19 cellular contexts compared by ENCODE assay signal in genomic region chr6:124977067-124977908, GRCh38. TPM values are rescaled to one million over a fixed set of nuclear protein-coding genes. Genes with fewer than 3 reads are reported as not detected.
DNase-seq lines count a peak whose midpoint lies in the region; ATAC-seq and TF ChIP-seq lines count a peak whose summit lies in the region.
"Had no signal": no experiment of that assay in that cellular context is flagged by ENCODE, and none has a peak within 500 bp of the region (broad histone marks: within the 10 kb centered on the region; RNA-seq: fewer than 3 reads in every experiment).

No MANE protein-coding gene starts in this region.

- H2AK5ac ChIP-seq in mesenchymal stem cell (ENCODE audit: low read length, severe bottlenecking), result no peak overlapping the region
- no peak overlapping the region for H2AK5ac ChIP-seq in mesendoderm (ENCODE audit: low read length)

- no peak overlapping the region for H2BK15ac ChIP-seq in mesenchymal stem cell (ENCODE audit: low read depth, poor library complexity, severe bottlenecking)
- H2BK15ac ChIP-seq in mesendoderm (replicated peaks; ENCODE audit: low read depth), result no peak overlapping the region

- H4K5ac ChIP-seq in mesendoderm (ENCODE audit: low read length), result no peak overlapping the region

- H4K8ac ChIP-seq in mesenchymal stem cell (ENCODE audit: low read length) (no peak overlapping the region), mesendoderm (ENCODE audit: low read depth, low read length) (no peak overlapping the region)

- peaks cover 6% of the 10 kb centered on the region for H3K79me2 ChIP-seq in mesendoderm (ENCODE audit: control insufficient read depth, insufficient read depth, low read length)

- H3K9ac ChIP-seq in mesenchymal stem cell (ENCODE audit: low read length) (no peak overlapping the region), mesendoderm (ENCODE audit: low read length) (no peak overlapping the region)

- peak; percentile 61 for ATAC-seq in GM18520 (IDR thresholded peaks at IDR 0.05; ENCODE audit: unreplicated experiment)
- ATAC-seq: activated T-helper 17 cell treated with anti-CD3 and anti-CD28 coated beads, Interleukin-2, amount 50 U/mL, for 72 hours; GM23338; Right ventricle myocardium inferior; T-helper 17 cell had no signal

- DNase-seq in M059J (ENCODE audit: low read depth) (peak; percentile 76), cardiac fibroblast (ENCODE audit: low read depth in 2 of 2) (peak; percentile 23 to 66), mesenchymal stem cell (peak; percentile 51), NOMO-1 treated with dmso at 0.1 percent for 144 hours (lab: John Stamatoyannopoulos, UW; ENCODE audit: unreplicated experiment) (no peak), mesendoderm (no peak), HEK293T (ENCODE audit: extremely low spot score) (no peak), WERI-Rb-1 (no peak)
- DNase-seq: activated CD4-positive, CD25-positive, alpha-beta regulatory T cell; foreskin melanocyte; NCI-H345; posterior cingulate gyrus; spleen; T-helper 17 cell had no signal

- H3K56ac ChIP-seq in mesendoderm (ENCODE audit: low read length), result no peak overlapping the region

- CTCF ChIA-PET in HEK293T (lab: Yijun Ruan, JAX), result interaction anchor here (0.6 kb wide), 1 partner anchor 160 kb away, joined by 3 read pairs; no protein-coding TSS in a partner anchor

- H3K27me3 ChIP-seq in mesenchymal stem cell (ENCODE audit: control insufficient read depth in 1 of 2, insufficient read depth in 1 of 2, low read length in 2 of 2) (no peaks in the 10 kb centered on the region), mesendoderm (ENCODE audit: insufficient read depth, low read length, poor library complexity) (no peaks in the 10 kb centered on the region), WERI-Rb-1 (ENCODE audit: insufficient read depth, low read depth, severe bottlenecking) (no peaks in the 10 kb centered on the region)
- H3K27me3 ChIP-seq: spleen had no signal

- no peak overlapping the region for H4K91ac ChIP-seq in mesenchymal stem cell (ENCODE audit: low read length)

- peaks cover 10% of the 10 kb centered on the region for H3K9me3 ChIP-seq in mesenchymal stem cell (ENCODE audit: control insufficient read depth, low read length)
- H3K9me3 ChIP-seq in WERI-Rb-1 (ENCODE audit: severe bottlenecking), result peaks cover 8% of the 10 kb centered on the region
- H3K9me3 ChIP-seq: thoracic aorta had no signal

- H3K4ac ChIP-seq in mesenchymal stem cell (ENCODE audit: low read depth in 1 of 2, low read length in 2 of 2), result no peak overlapping the region
- H3K4ac ChIP-seq in mesendoderm (ENCODE audit: low read depth, low read length), result no peak overlapping the region

- no peak overlapping the region for H3K4me2 ChIP-seq in mesenchymal stem cell (ENCODE audit: low read length, poor library complexity, severe bottlenecking)
- H3K4me2 ChIP-seq in mesendoderm (ENCODE audit: low read length), result no peak overlapping the region
- H3K4me2 ChIP-seq: GM23338 had no signal

- POLR2A ChIA-PET in HEK293T (lab: Yijun Ruan, JAX), result no interaction called here

- H2BK5ac ChIP-seq in mesenchymal stem cell (ENCODE audit: low read depth, low read length, poor library complexity, severe bottlenecking), result no peak overlapping the region
- no peak overlapping the region for H2BK5ac ChIP-seq in mesendoderm (ENCODE audit: low read length)

- no peak overlapping the region for H3K23ac ChIP-seq in mesenchymal stem cell (ENCODE audit: low read length in 2 of 2)
- H3K23ac ChIP-seq in mesendoderm (ENCODE audit: low read length), result no peak overlapping the region

- no peak overlapping the region for H2AFZ ChIP-seq in mesenchymal stem cell (ENCODE audit: low read depth, low read length)
- H2AFZ ChIP-seq: GM23338 had no signal

- no CpG with 5 or more reads among the region's 1 CpG for WGBS in mesenchymal stem cell
- WGBS in mesendoderm (ENCODE audit: extremely low coverage, insufficient coverage, low lambda C conversion rate), result no CpG with 5 or more reads among the region's 1 CpG

- H3K27ac ChIP-seq in mesenchymal stem cell (ENCODE audit: low read length, poor library complexity, severe bottlenecking), result peak overlapping the region; percentile 70
- H3K27ac ChIP-seq in mesendoderm (ENCODE audit: low read depth, low read length), result no peak overlapping the region
- H3K27ac ChIP-seq in WERI-Rb-1, result no peak overlapping the region
- H3K27ac ChIP-seq: spleen, thoracic aorta had no signal

- H3K18ac ChIP-seq in mesenchymal stem cell (ENCODE audit: low read depth in 1 of 2, low read length in 2 of 2) (peak overlapping the region in 1 of 2 experiments; percentile 43), mesendoderm (ENCODE audit: low read length) (no peak overlapping the region)

- TF ChIP-seq CTCF in cardiac fibroblast (IDR thresholded peaks at IDR 0.05; ENCODE audit: low read depth, low read length), result no peak
- no peak for TF ChIP-seq CTCF in WERI-Rb-1 (IDR thresholded peaks at IDR 0.05; ENCODE audit: low read depth, low read length)

- H3K36me3 ChIP-seq in mesenchymal stem cell (ENCODE audit: control insufficient read depth in 1 of 2, insufficient read depth in 2 of 2, low read depth in 1 of 2, low read length in 2 of 2), result peaks cover 18 to 28% of the 10 kb centered on the region in 2 experiments
- H3K36me3 ChIP-seq in mesendoderm (ENCODE audit: control insufficient read depth, insufficient read depth, low read length), result peaks cover 2% of the 10 kb centered on the region
- peaks cover 38% of the 10 kb centered on the region for H3K36me3 ChIP-seq in WERI-Rb-1

- peaks cover 7% of the 10 kb centered on the region for H3K79me1 ChIP-seq in mesenchymal stem cell (replicated peaks; ENCODE audit: low read length, poor library complexity, severe bottlenecking)
- peaks cover 14% of the 10 kb centered on the region for H3K79me1 ChIP-seq in mesendoderm (ENCODE audit: low read length)

- H3K14ac ChIP-seq in mesenchymal stem cell (ENCODE audit: low read length in 2 of 2), result no peak overlapping the region

- no peak overlapping the region for H3K4me3 ChIP-seq in cardiac fibroblast (replicated peaks in 1 of 2; ENCODE audit: low read depth in 2 of 2, low read length in 2 of 2)
- H3K4me3 ChIP-seq in mesenchymal stem cell (ENCODE audit: insufficient read depth in 1 of 2, low read depth in 1 of 2, low read length in 2 of 2), result no peak overlapping the region
- H3K4me3 ChIP-seq in mesendoderm (ENCODE audit: low read length), result no peak overlapping the region
- H3K4me3 ChIP-seq in WERI-Rb-1 (ENCODE audit: low read depth, low read length), result no peak overlapping the region
- H3K4me3 ChIP-seq: GM23338, spleen, thoracic aorta had no signal

- peaks cover 14% of the 10 kb centered on the region for H3K4me1 ChIP-seq in mesenchymal stem cell (ENCODE audit: control insufficient read depth, insufficient read depth, low read depth, low read length)
- no peaks in the 10 kb centered on the region for H3K4me1 ChIP-seq in mesendoderm (ENCODE audit: control insufficient read depth, low read depth, low read length)
- H3K4me1 ChIP-seq: spleen had no signal

- H2BK120ac ChIP-seq in mesenchymal stem cell (ENCODE audit: low read depth, low read length), result no peak overlapping the region
- no peak overlapping the region for H2BK120ac ChIP-seq in mesendoderm (ENCODE audit: low read depth, low read length)

- H2BK12ac ChIP-seq in mesenchymal stem cell (ENCODE audit: low read length in 2 of 2), result no peak overlapping the region

TF ChIP-seq in HEK293T, 16 proteins besides CTCF, POLR2A, EP300 and RAD21:
- TF ChIP-seq ZNF384 (IDR thresholded peaks at IDR 0.05) (no peak), NFRKB (IDR thresholded peaks at IDR 0.05) (no peak), FOXA1 (IDR thresholded peaks at IDR 0.05) (no peak), ARNT (IDR thresholded peaks at IDR 0.05) (no peak), FOXM1 (IDR thresholded peaks at IDR 0.05; ENCODE audit: borderline replicate concordance) (no peak), BHLHE40 (IDR thresholded peaks at IDR 0.05; ENCODE audit: borderline replicate concordance) (no peak), ELF4 (IDR thresholded peaks at IDR 0.05) (no peak), SP1 (IDR thresholded peaks at IDR 0.05) (no peak), LEF1 (IDR thresholded peaks at IDR 0.05; ENCODE audit: borderline replicate concordance) (no peak), TARDBP (IDR thresholded peaks at IDR 0.05) (no peak), PKNOX1 (IDR thresholded peaks at IDR 0.05) (no peak), L3MBTL2 (conservative IDR thresholded peaks at IDR 0.05) (no peak), FOXK2 (IDR thresholded peaks at IDR 0.05) (no peak), SUZ12 (IDR thresholded peaks at IDR 0.05) (no peak), HDGF (IDR thresholded peaks at IDR 0.05; ENCODE audit: borderline replicate concordance) (no peak), CTBP1 (IDR thresholded peaks at IDR 0.05; ENCODE audit: borderline replicate concordance) (no peak)

RNA-seq across cellular contexts. Expression of gene RNF217, which starts 15.1 kb away (rescaled TPM):
- 10.6 and 12.0 TPM in 2 replicates for total RNA-seq in M059J (2014; rRNA removed; shearing (Covaris generic))
- 12.7 TPM for polyA plus RNA-seq in mesenchymal stem cell (2013, experiment 1 of 2)
- 12.3 TPM for polyA plus RNA-seq in mesenchymal stem cell (2013, experiment 2 of 2)
- 5.0 TPM for polyA plus RNA-seq in mesendoderm (2013, experiment 1 of 2)
- polyA plus RNA-seq in mesendoderm (2013, experiment 2 of 2), result 6.1 TPM
- total RNA-seq: HT-29 had no signal

Comparison
In these comparisons a context has a peak if more than half of its experiments do, and no peak if none do; other contexts are left out.
1. DNase-seq: peak in M059J (single experiment), cardiac fibroblast (2 of 2) and mesenchymal stem cell (single experiment); none in NOMO-1 treated with dmso at 0.1 percent for 144 hours (single experiment), mesendoderm (single experiment), HEK293T (single experiment) and WERI-Rb-1 (single experiment).